Comparison of ENCODE assay signal across 19 cellular contexts in the genomic region with DNA sequence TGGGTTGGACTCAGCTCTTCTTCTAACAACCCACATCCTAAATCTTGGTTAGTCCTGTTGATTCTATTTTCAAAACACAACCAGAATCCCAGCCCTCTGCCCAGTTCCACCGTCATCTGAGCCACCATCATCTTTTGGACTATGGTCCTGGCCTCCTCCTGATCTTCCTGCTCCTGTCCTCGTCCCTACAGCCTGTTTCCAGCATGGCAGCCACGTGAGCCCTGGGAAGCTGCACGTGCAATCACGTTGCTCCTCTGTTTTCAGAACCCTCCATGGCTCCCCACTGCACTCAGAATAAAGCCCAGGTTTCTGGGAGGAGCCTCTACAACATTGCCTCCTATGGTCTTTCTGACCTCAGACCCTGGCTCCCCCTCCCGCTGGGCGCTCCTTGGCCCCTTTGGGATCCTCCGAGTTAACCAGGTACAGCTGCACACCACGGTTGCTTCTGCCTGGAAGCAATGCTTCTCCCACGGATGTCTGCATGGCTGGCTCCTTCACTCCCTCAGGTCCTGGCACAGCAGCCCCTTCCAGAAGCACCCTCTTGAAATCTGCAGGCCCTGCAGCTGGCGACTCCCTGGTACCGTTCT. TPM values are rescaled to one million over a fixed set of nuclear protein-coding genes. Genes with fewer than 3 reads are reported as not detected.
A peak's percentile ranks its signal among the peaks of the same experiment; 100 is the strongest.
DNase-seq lines count a peak whose midpoint lies in the region; ATAC-seq, FAIRE-seq and TF ChIP-seq lines count a peak whose summit lies in the region.
"Had no signal": no experiment of that assay in that cellular context is flagged by ENCODE, and none has a peak within 500 bp of the region (broad histone marks: within the 10 kb centered on the region; RNA-seq: fewer than 3 reads in every experiment).

No MANE protein-coding gene starts in this region.

- H3K4me1 ChIP-seq in RWPE2 (ENCODE audit: insufficient read depth, poor library complexity, severe bottlenecking) (peaks cover 5% of the 10 kb centered on the region), kidney (ENCODE audit: control insufficient read depth in 1 of 2, insufficient read depth in 1 of 2, low read depth in 1 of 2, low read length in 2 of 2) (peaks cover 7 to 11% of the 10 kb centered on the region in 2 donors), spleen (peaks cover 8 to 28% (median 15%) of the 10 kb centered on the region in 6 donors)

- H3K4me3 ChIP-seq in RWPE2 (ENCODE audit: severe bottlenecking) (no peak overlapping the region), kidney (ENCODE audit: low read length in 2 of 2) (no peak overlapping the region), spleen (no peak overlapping the region)
- H3K4me3 ChIP-seq: A549, GM23338 had no signal

- H3K9me3 ChIP-seq in RWPE2 (ENCODE audit: severe bottlenecking) (no peaks in the 10 kb centered on the region), kidney (ENCODE audit: control insufficient read depth in 1 of 2, low read length in 2 of 2) (no peaks in the 10 kb centered on the region), spleen (no peaks in the 10 kb centered on the region)
- H3K9me3 ChIP-seq: A549 had no signal

- no peak for TF ChIP-seq POLR2A in spleen (IDR thresholded peaks at IDR 0.05)

- H3K27me3 Mint-ChIP-seq in activated naive CD4-positive, alpha-beta T cell treated with anti-CD3 and anti-CD28 coated beads, Interleukin-2, amount 50 U/mL, for 24 hours, result no peaks in the 10 kb centered on the region

- H3K36me3 Mint-ChIP-seq in activated naive CD4-positive, alpha-beta T cell treated with anti-CD3 and anti-CD28 coated beads, Interleukin-2, amount 50 U/mL, for 24 hours, result no peaks in the 10 kb centered on the region

- FAIRE-seq in kidney (lab: Jason Lieb, UNC) (no peak), HTR-8/SVneo (lab: Jason Lieb, UNC) (no peak)
- FAIRE-seq: A549, GM12892 had no signal

- 85 to 91% (median 89%) methylated on average over 12 of the region's 12 CpGs for WGBS in spleen, 5 donors

- no peaks in the 10 kb centered on the region for H3K9me3 Mint-ChIP-seq in activated naive CD4-positive, alpha-beta T cell treated with anti-CD3 and anti-CD28 coated beads, Interleukin-2, amount 50 U/mL, for 24 hours
- H3K9me3 Mint-ChIP-seq: GM23338 had no signal

- DNase-seq in activated naive CD4-positive, alpha-beta T cell treated with Interleukin-2 at 50 U/mL for 16 hours, result no peak
- DNase-seq in RWPE2 (ENCODE audit: low spot score) (peak; percentile 52), kidney (peak; percentile 46), spleen (peak; percentile 50), HTR-8/SVneo (ENCODE audit: insufficient read length, low spot score) (no peak)
- DNase-seq in stimulated activated naive CD8-positive, alpha-beta T cell treated with anti-CD3 and anti-CD28 coated beads, Interleukin-15, Interleukin-2, amounts not matched to agents 100 U/mL and 50 U/mL, for 24 hours, result no peak
- DNase-seq: COR-L47; DMS153; KBM-7; MV-4-11; NCI-H1417 treated with DMSO at 0.1 percent for 48 hours; NCI-H1930; NCI-H446; NK-92 treated with Interleukin-12 subunit alpha and Interleukin-12 subunit beta, amount 100 ng/mL, for 24 hours had no signal

- H3K27ac Mint-ChIP-seq in activated naive CD4-positive, alpha-beta T cell treated with anti-CD3 and anti-CD28 coated beads, Interleukin-2, amount 50 U/mL, for 24 hours, result peak overlapping the region; percentile 18
- H3K27ac Mint-ChIP-seq: GM23338 had no signal

- no peak overlapping the region for H3K4me3 Mint-ChIP-seq in activated naive CD4-positive, alpha-beta T cell treated with anti-CD3 and anti-CD28 coated beads, Interleukin-2, amount 50 U/mL, for 24 hours
- H3K4me3 Mint-ChIP-seq: GM23338 had no signal

- intact Hi-C loops in kidney (cut with DNase I), result no loop called here
- intact Hi-C loops in spleen (cut with DNase I; ENCODE audit: low total_unique reads), result no loop called here

- H3K9ac ChIP-seq in kidney (ENCODE audit: low read length in 2 of 2), result no peak overlapping the region

- no peak for ATAC-seq in RWPE2 (ENCODE audit: low read depth)
- ATAC-seq in GM19324 (IDR thresholded peaks at IDR 0.05; ENCODE audit: low FRiP score, unreplicated experiment), result no peak
- no peak for ATAC-seq in stimulated activated naive CD8-positive, alpha-beta T cell treated with anti-CD3 and anti-CD28 coated beads, Interleukin-15, Interleukin-2, amounts not matched to agents 100 U/mL and 50 U/mL, for 24 hours
- ATAC-seq: A549, GM23338 had no signal

- H3K27me3 ChIP-seq in RWPE2 (ENCODE audit: insufficient read depth, poor library complexity, severe bottlenecking) (no peaks in the 10 kb centered on the region), spleen (replicated peaks in 1 of 7) (no peaks in the 10 kb centered on the region)

- TF ChIP-seq CTCF in RWPE2 (IDR thresholded peaks at IDR 0.05; ENCODE audit: poor library complexity, severe bottlenecking) (no peak), kidney (IDR thresholded peaks at IDR 0.05; ENCODE audit: borderline replicate concordance, extremely low read depth, insufficient read depth) (no peak), spleen (IDR thresholded peaks at IDR 0.05 in 8 of 11, conservative IDR thresholded peaks at IDR 0.05 in 3 of 11) (no peak)

- no peaks in the 10 kb centered on the region for H3K36me3 ChIP-seq in RWPE2 (ENCODE audit: low read depth)
- no peaks in the 10 kb centered on the region for H3K36me3 ChIP-seq in kidney (ENCODE audit: control insufficient read depth in 1 of 2, insufficient read depth in 2 of 2, low read length in 2 of 2)
- peaks cover 0 to 34% (median 0%) of the 10 kb centered on the region in 6 donors for H3K36me3 ChIP-seq in spleen

- H3K4me1 Mint-ChIP-seq in activated naive CD4-positive, alpha-beta T cell treated with anti-CD3 and anti-CD28 coated beads, Interleukin-2, amount 50 U/mL, for 24 hours, result peaks cover 9% of the 10 kb centered on the region

- H3K27ac ChIP-seq in RWPE2 (ENCODE audit: poor library complexity, severe bottlenecking) (no peak overlapping the region), kidney (ENCODE audit: low read depth in 2 of 2, low read length in 2 of 2) (no peak overlapping the region), spleen (no peak overlapping the region)
- H3K27ac ChIP-seq: A549 had no signal

RNA-seq across cellular contexts. Expression of gene BEGAIN, which starts 44.5 kb away (rescaled TPM):
- total RNA-seq in kidney, result 1.4 TPM
- 0.52 TPM for polyA plus RNA-seq in kidney (ENCODE audit: insufficient read depth, low read depth, low replicate concordance)
- 10 to 100 TPM in 1 of 7 donors, 1 to 10 TPM in 6; 3.8 to 10.0 (median 5.9) TPM for total RNA-seq in spleen
- 1 to 10 TPM; 1.8 to 6.9 (median 4.1) TPM for polyA plus RNA-seq in spleen

Comparison
In these comparisons a context has a peak if more than half of its experiments do, and no peak if none do; other contexts are left out.
1. DNase-seq: peak in RWPE2 (single experiment), kidney (single experiment) and spleen (single experiment); none in activated naive CD4-positive, alpha-beta T cell treated with Interleukin-2 at 50 U/mL for 16 hours (single experiment), stimulated activated naive CD8-positive, alpha-beta T cell treated with anti-CD3 and anti-CD28 coated beads, Interleukin-15, Interleukin-2, amounts not matched to agents 100 U/mL and 50 U/mL, for 24 hours (single experiment) and HTR-8/SVneo (single experiment).